ENCODE assay signal across 15 cellular contexts in the genomic region with DNA sequence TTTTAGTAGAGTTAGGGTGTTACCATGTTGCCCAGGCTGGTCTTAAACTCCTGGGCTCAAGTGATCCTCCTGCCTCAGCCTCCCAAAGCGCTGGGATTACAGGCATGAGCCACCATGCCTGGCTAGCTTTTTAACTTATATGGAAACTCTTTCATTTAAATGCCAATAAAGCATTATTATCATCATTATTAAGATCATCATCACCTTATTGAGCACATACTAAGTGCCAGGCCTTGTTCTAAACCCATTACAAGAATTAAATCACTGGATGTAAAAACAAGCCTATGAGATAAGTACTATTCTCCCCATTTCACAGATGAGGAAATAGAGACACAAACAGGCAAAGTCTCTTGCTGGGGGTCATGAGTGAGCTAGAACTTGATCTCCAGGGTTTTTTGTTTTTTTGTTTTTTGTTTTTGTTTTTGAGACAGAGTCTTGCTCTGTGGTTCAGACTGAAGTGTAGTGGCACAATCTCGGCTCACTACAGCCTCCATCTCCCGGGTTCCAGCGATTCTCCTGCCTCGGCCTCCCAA. TPM values are rescaled to one million over a fixed set of nuclear protein-coding genes. Genes with fewer than 3 reads are reported as not detected.
A peak's percentile ranks its signal among the peaks of the same experiment; 100 is the strongest.
DNase-seq lines count a peak whose midpoint lies in the region; ATAC-seq, FAIRE-seq and TF ChIP-seq lines count a peak whose summit lies in the region.
"Had no signal": no experiment of that assay in that cellular context is flagged by ENCODE, and none has a peak within 500 bp of the region (broad histone marks: within the 10 kb centered on the region; RNA-seq: fewer than 3 reads in every experiment).

No MANE protein-coding gene starts in this region.

- H3K4me1 ChIP-seq in HepG2 (ENCODE audit: insufficient read depth, low read length) = peaks cover 60% of the 10 kb centered on the region
- H3K4me1 ChIP-seq in transverse colon = peaks cover 0 to 4% (median 0%) of the 10 kb centered on the region in 4 donors

- peaks cover 63% of the 10 kb centered on the region for H3K4me1 Mint-ChIP-seq in activated naive CD4-positive, alpha-beta T cell treated with anti-CD3 and anti-CD28 coated beads for 36 hours (ENCODE audit: low read depth)
- peaks cover 61 to 71% (median 68%) of the 10 kb centered on the region in 3 donors for H3K4me1 Mint-ChIP-seq in T-cell
- H3K4me1 Mint-ChIP-seq: endodermal cell had no signal

- no peaks in the 10 kb centered on the region for H3K27me3 Mint-ChIP-seq in activated naive CD4-positive, alpha-beta T cell treated with anti-CD3 and anti-CD28 coated beads for 36 hours (ENCODE audit: low read depth)
- no peaks in the 10 kb centered on the region for H3K27me3 Mint-ChIP-seq in T-cell

- no peak for ATAC-seq in T-cell (replicated peaks in 1 of 4)
- ATAC-seq in HepG2 = no peak
- ATAC-seq in GM19395 (IDR thresholded peaks at IDR 0.05; ENCODE audit: unreplicated experiment) = no peak

- no peak overlapping the region for H3K9ac ChIP-seq in HepG2 (ENCODE audit: insufficient read depth, low read depth, low read length)

- in situ Hi-C loops in HepG2 (cut with HindIII; ENCODE audit: extremely low pct_ligation_motif_present, low pct_unique_long_range_greater_than_20kb) = no loop called here
- in situ Hi-C loops in transverse colon (cut with MboI; ENCODE audit: low pct_ligation_motif_present in 1 of 4, low pct_unique_long_range_greater_than_20kb in 1 of 4, low sequenced_read_pairs in 3 of 4) = loop anchor here in 3 of 4 donors (10.0 to 25.0 kb wide), 2 partner anchors 203 to 210 kb away; a partner anchor contains a TSS
- in situ Hi-C loops in GM13977 (cut with MboI; ENCODE audit: low pct_unique_long_range_greater_than_20kb, low sequenced_read_pairs, unreplicated experiment) = loop anchor here (10.0 kb wide), 1 partner anchor 210 kb away; a partner anchor contains a TSS

- intact Hi-C loops in activated naive CD4-positive, alpha-beta T cell treated with anti-CD3 and anti-CD28 coated beads for 36 hours (cut with micrococcal nuclease) = no loop called here
- intact Hi-C loops in HepG2 (cut with micrococcal nuclease; ENCODE audit: unreplicated experiment) = no loop called here
- intact Hi-C loops in transverse colon (cut with DNase I; ENCODE audit: low total_unique reads) = no loop called here

- no peak for TF ChIP-seq RAD21 in HepG2 (CRISPR knock-in tag; IDR thresholded peaks at IDR 0.05)

- TF ChIP-seq CTCF in HepG2 (CRISPR knock-in tag; IDR thresholded peaks at IDR 0.05) (no peak), transverse colon (IDR thresholded peaks at IDR 0.05) (no peak), GM13977 (IDR thresholded peaks at IDR 0.05; ENCODE audit: extremely low read depth, insufficient read depth, missing control alignments) (no peak)

- H3K36me3 Mint-ChIP-seq in activated naive CD4-positive, alpha-beta T cell treated with anti-CD3 and anti-CD28 coated beads for 36 hours (ENCODE audit: low read depth) = peaks cover 24% of the 10 kb centered on the region
- H3K36me3 Mint-ChIP-seq in T-cell = peaks cover 18% of the 10 kb centered on the region

- TF ChIP-seq POLR2A in HepG2 (IDR thresholded peaks at IDR 0.05; ENCODE audit: insufficient read depth in 1 of 2, low read depth in 2 of 2, low read length in 2 of 2) (no peak), transverse colon (IDR thresholded peaks at IDR 0.05) (no peak)

- H3K36me3 ChIP-seq in HepG2 (replicated peaks in 1 of 2; ENCODE audit: control insufficient read depth in 1 of 2, insufficient read depth in 2 of 2, low read length in 2 of 2) (no peaks in the 10 kb centered on the region), transverse colon (no peaks in the 10 kb centered on the region)

- H3K4me2 ChIP-seq in HepG2 (ENCODE audit: low read depth, low read length) = no peak overlapping the region

- TF ChIP-seq EP300 in HepG2 (IDR thresholded peaks at IDR 0.05; ENCODE audit: low read depth in 2 of 2, low read length in 2 of 2) (no peak), HepG2 (CRISPR knock-in tag; IDR thresholded peaks at IDR 0.05; ENCODE audit: borderline replicate concordance) (no peak), transverse colon (IDR thresholded peaks at IDR 0.05; ENCODE audit: low read depth) (no peak)

- CTCF ChIA-PET in activated naive CD4-positive, alpha-beta T cell treated with anti-CD3 and anti-CD28 coated beads for 36 hours (lab: Charles Lee) = interaction anchor here (0.6 to 3.1 kb wide), 5 partner anchors 62 to 491 kb away, joined by 3 to 12 read pairs (median 3); a partner anchor contains a TSS
- CTCF ChIA-PET in T-cell (lab: Charles Lee) = no interaction called here
- CTCF ChIA-PET in HepG2 (lab: Yijun Ruan, JAX; ENCODE audit: low intra/inter-chr PET ratio, low total read pairs) = no interaction called here

- BruUV-seq in HepG2 (replicated peaks; lab: Mats Ljungman, UMichigan) = no TSS peak

- WGBS in HepG2 (ENCODE audit: low lambda C conversion rate) = 61% methylated on average over 5 of the region's 5 CpGs
- WGBS in transverse colon (ENCODE audit: low coverage in 1 of 2), 2 donors = 95 to 97% methylated on average over 5 of the region's 5 CpGs

- H3K4me3 ChIP-seq in HepG2 (replicated peaks in 1 of 3; ENCODE audit: insufficient read depth in 1 of 3, low read depth in 2 of 3, low read length in 3 of 3) (no peak overlapping the region), transverse colon (peak overlapping the region in 3 of 4 donors; percentile 23 to 52 (median 29))

- no peaks in the 10 kb centered on the region for H4K20me1 ChIP-seq in HepG2 (ENCODE audit: insufficient read depth, low read length)

- H3K27ac ChIP-seq in HepG2 (ENCODE audit: extremely low read length, insufficient read depth, low read length) (no peak overlapping the region), transverse colon (peak overlapping the region; percentile 74 to 83 (median 79))

- peak overlapping the region; percentile 99 for H3K27ac Mint-ChIP-seq in activated naive CD4-positive, alpha-beta T cell treated with anti-CD3 and anti-CD28 coated beads for 36 hours
- H3K27ac Mint-ChIP-seq in T-cell = peak overlapping the region; percentile 99
- H3K27ac Mint-ChIP-seq: endodermal cell, nephron progenitor cell had no signal

- H3K9me3 ChIP-seq in HepG2 (ENCODE audit: low read length) (no peaks in the 10 kb centered on the region), transverse colon (no peaks in the 10 kb centered on the region)

- peak overlapping the region; percentile 95 for H3K4me3 Mint-ChIP-seq in activated naive CD4-positive, alpha-beta T cell treated with anti-CD3 and anti-CD28 coated beads for 36 hours
- peak overlapping the region; percentile 96 to 99 (median 97) for H3K4me3 Mint-ChIP-seq in T-cell
- H3K4me3 Mint-ChIP-seq: endodermal cell, nephron progenitor cell had no signal

- no peak overlapping the region for H2AFZ ChIP-seq in HepG2 (ENCODE audit: low read length)

- H3K79me2 ChIP-seq in HepG2 (ENCODE audit: insufficient read depth, low read length) = no peaks in the 10 kb centered on the region

- FAIRE-seq in HepG2 (lab: Jason Lieb, UNC) = no peak

- POLR2A ChIA-PET in T-cell (lab: Charles Lee) = no interaction called here
- POLR2A ChIA-PET in HepG2 (lab: Yijun Ruan, JAX) = no interaction called here

- no peak for DNase-seq in activated naive CD4-positive, alpha-beta T cell treated with anti-CD3 and anti-CD28 coated beads for 36 hours
- no peak for DNase-seq in activated naive CD4-positive, alpha-beta T cell (lab: John Stamatoyannopoulos, UW)
- DNase-seq in T-cell = no peak
- DNase-seq in HepG2 (ENCODE audit: low spot score) = no peak
- DNase-seq in transverse colon = no peak
- no peak for DNase-seq in GM13977 (ENCODE audit: low spot score)
- DNase-seq in NCI-H82 (lab: John Stamatoyannopoulos, UW) = no peak
- DNase-seq: EL, endodermal cell, glutamatergic neuron, NCI-H226, nephron progenitor cell had no signal

- H3K9me3 Mint-ChIP-seq in activated naive CD4-positive, alpha-beta T cell treated with anti-CD3 and anti-CD28 coated beads for 36 hours = no peaks in the 10 kb centered on the region
- no peaks in the 10 kb centered on the region for H3K9me3 Mint-ChIP-seq in T-cell
- H3K9me3 Mint-ChIP-seq: endodermal cell, nephron progenitor cell had no signal

- no peaks in the 10 kb centered on the region for H3K27me3 ChIP-seq in HepG2 (ENCODE audit: control insufficient read depth in 1 of 2, insufficient read depth in 2 of 2, low read length in 2 of 2)
- no peaks in the 10 kb centered on the region for H3K27me3 ChIP-seq in transverse colon

RNA-seq across cellular contexts. Expression of a gene that starts 1.3 kb away (rescaled TPM):
- 100 to 1,000 TPM; 331 to 332 TPM for total RNA-seq in activated naive CD4-positive, alpha-beta T cell treated with anti-CD3 and anti-CD28 coated beads for 36 hours
- 100 to 1,000 TPM; 337 to 427 (median 397) TPM for total RNA-seq in T-cell
- 1.1 TPM in 1 of 2 replicates, not detected in the other for total RNA-seq in HepG2 (2016; rRNA removed; fragmentation: Illumina TruSeq; extraction: Trizol)
- total RNA-seq in HepG2 (2016; cell fraction: cytosol; rRNA removed; fragmentation: Illumina TruSeq; extraction: Trizol; ENCODE audit: low read depth) = 0.88 TPM in 1 of 2 replicates, not detected in the other
- total RNA-seq in HepG2 (2016; cell fraction: insoluble cytoplasmic fraction; rRNA removed; fragmentation: Illumina TruSeq; extraction: Trizol) = 0.35 and 1.1 TPM in 2 replicates
- 0.46 TPM in 1 of 2 replicates, not detected in the other for total RNA-seq in HepG2 (2016; cell fraction: membrane; rRNA removed; fragmentation: Illumina TruSeq; extraction: Trizol)
- not detected in 2 replicates for total RNA-seq in HepG2 (2016; cell fraction: nucleus; rRNA removed; fragmentation: Illumina TruSeq; extraction: Trizol)
- 7.5 and 7.9 TPM in 2 replicates for polyA plus RNA-seq in HepG2 (2011; rRNA removed)
- 5.3 and 8.4 TPM in 2 replicates for polyA plus RNA-seq in HepG2 (2011; cell fraction: cytosol; rRNA removed)
- 2.2 and 3.1 TPM in 2 replicates for polyA plus RNA-seq in HepG2 (2011; cell fraction: nucleus; rRNA removed)
- 10.9 and 18.0 TPM in 2 replicates for polyA plus RNA-seq in HepG2 (2012)
- polyA plus RNA-seq in HepG2 (2016; cell fraction: cytosol; fragmentation: Illumina TruSeq; extraction: Trizol; ENCODE audit: low read depth) = 0.45 TPM in 1 of 2 replicates, not detected in the other
- 1.1 TPM in 1 of 2 replicates, not detected in the other for polyA plus RNA-seq in HepG2 (2016; cell fraction: insoluble cytoplasmic fraction; fragmentation: Illumina TruSeq; extraction: Trizol; ENCODE audit: low read depth)
- polyA plus RNA-seq in HepG2 (2016; cell fraction: membrane; fragmentation: Illumina TruSeq; extraction: Trizol; ENCODE audit: low read depth) = 0.42 TPM in 1 of 2 replicates, not detected in the other
- not detected in 2 replicates for polyA plus RNA-seq in HepG2 (2016; cell fraction: nucleus; fragmentation: Illumina TruSeq; extraction: Trizol; ENCODE audit: insufficient read depth, low read depth)
- polyA minus RNA-seq in HepG2 (2011; rRNA and poly(A)+ RNA removed; ENCODE audit: low replicate concordance) = 1.5 TPM in 1 of 2 replicates, not detected in the other
- polyA minus RNA-seq in HepG2 (2011; cell fraction: cytosol; rRNA and poly(A)+ RNA removed) = not detected in 2 replicates
- polyA minus RNA-seq in HepG2 (2011; cell fraction: nucleus; rRNA and poly(A)+ RNA removed) = not detected in 2 replicates
- 10 to 100 TPM in 2 of 4 donors, 1 to 10 TPM in 1, not detected in 1; 7.6 to 18.7 (median 17.6) TPM for total RNA-seq in transverse colon
- total RNA-seq: endodermal cell had no signal

RNA-seq across cellular contexts. Expression of a gene that starts 7.7 kb away (rescaled TPM):
- total RNA-seq in activated naive CD4-positive, alpha-beta T cell treated with anti-CD3 and anti-CD28 coated beads for 36 hours = 10 to 100 TPM; 33.0 to 35.8 TPM
- total RNA-seq in T-cell (10 to 100 TPM; 59.4 to 72.3 (median 62.0) TPM), HepG2 (2016; rRNA removed; fragmentation: Illumina TruSeq; extraction: Trizol) (26.0 and 29.1 TPM in 2 replicates), transverse colon (100 to 1,000 TPM in 1 of 4 donors, 10 to 100 TPM in 3; 60.7 to 102 (median 77.1) TPM)
- 7.2 and 7.4 TPM in 2 replicates for total RNA-seq in HepG2 (2016; cell fraction: cytosol; rRNA removed; fragmentation: Illumina TruSeq; extraction: Trizol; ENCODE audit: low read depth)
- 25.8 and 26.5 TPM in 2 replicates for total RNA-seq in HepG2 (2016; cell fraction: insoluble cytoplasmic fraction; rRNA removed; fragmentation: Illumina TruSeq; extraction: Trizol)
- 26.3 and 30.4 TPM in 2 replicates for total RNA-seq in HepG2 (2016; cell fraction: membrane; rRNA removed; fragmentation: Illumina TruSeq; extraction: Trizol)
- 21.5 and 28.0 TPM in 2 replicates for total RNA-seq in HepG2 (2016; cell fraction: nucleus; rRNA removed; fragmentation: Illumina TruSeq; extraction: Trizol)
- 31.8 and 37.7 TPM in 2 replicates for polyA plus RNA-seq in HepG2 (2011; rRNA removed)
- 15.3 and 21.3 TPM in 2 replicates for polyA plus RNA-seq in HepG2 (2011; cell fraction: cytosol; rRNA removed)
- 70.1 and 82.6 TPM in 2 replicates for polyA plus RNA-seq in HepG2 (2011; cell fraction: nucleus; rRNA removed)
- polyA plus RNA-seq in HepG2 (2012) = 35.6 and 45.7 TPM in 2 replicates
- 7.6 and 8.0 TPM in 2 replicates for polyA plus RNA-seq in HepG2 (2016; cell fraction: cytosol; fragmentation: Illumina TruSeq; extraction: Trizol; ENCODE audit: low read depth)
- polyA plus RNA-seq in HepG2 (2016; cell fraction: insoluble cytoplasmic fraction; fragmentation: Illumina TruSeq; extraction: Trizol; ENCODE audit: low read depth) = 33.5 and 49.3 TPM in 2 replicates
- polyA plus RNA-seq in HepG2 (2016; cell fraction: membrane; fragmentation: Illumina TruSeq; extraction: Trizol; ENCODE audit: low read depth) = 31.4 and 33.2 TPM in 2 replicates
- 81.0 and 81.2 TPM in 2 replicates for polyA plus RNA-seq in HepG2 (2016; cell fraction: nucleus; fragmentation: Illumina TruSeq; extraction: Trizol; ENCODE audit: insufficient read depth, low read depth)
- polyA minus RNA-seq in HepG2 (2011; rRNA and poly(A)+ RNA removed; ENCODE audit: low replicate concordance) = 63.3 and 83.3 TPM in 2 replicates
- 21.3 and 24.8 TPM in 2 replicates for polyA minus RNA-seq in HepG2 (2011; cell fraction: cytosol; rRNA and poly(A)+ RNA removed)
- 25.0 and 25.6 TPM in 2 replicates for polyA minus RNA-seq in HepG2 (2011; cell fraction: nucleus; rRNA and poly(A)+ RNA removed)

RNA-seq across cellular contexts. Expression of a gene that starts 13.8 kb away (rescaled TPM):
- 1 to 10 TPM; 5.0 to 5.3 TPM for total RNA-seq in activated naive CD4-positive, alpha-beta T cell treated with anti-CD3 and anti-CD28 coated beads for 36 hours
- total RNA-seq in T-cell (10 to 100 TPM in 2 of 5 donors, 1 to 10 TPM in 3; 3.5 to 10.9 (median 8.7) TPM), HepG2 (2016; rRNA removed; fragmentation: Illumina TruSeq; extraction: Trizol) (0.04 TPM in 1 of 2 replicates, not detected in the other), transverse colon (under 1 TPM in 2 of 4 donors, not detected in 2; 0.14 to 0.64 TPM)
- 0.09 TPM in 1 of 2 replicates, not detected in the other for total RNA-seq in HepG2 (2016; cell fraction: cytosol; rRNA removed; fragmentation: Illumina TruSeq; extraction: Trizol; ENCODE audit: low read depth)
- 0.06 TPM in 1 of 2 replicates, not detected in the other for total RNA-seq in HepG2 (2016; cell fraction: insoluble cytoplasmic fraction; rRNA removed; fragmentation: Illumina TruSeq; extraction: Trizol)
- 0.06 TPM in 1 of 2 replicates, not detected in the other for total RNA-seq in HepG2 (2016; cell fraction: membrane; rRNA removed; fragmentation: Illumina TruSeq; extraction: Trizol)
- total RNA-seq in HepG2 (2016; cell fraction: nucleus; rRNA removed; fragmentation: Illumina TruSeq; extraction: Trizol) = 0.19 TPM in 1 of 2 replicates, not detected in the other
- polyA plus RNA-seq in HepG2 (2011; rRNA removed) = 0.07 TPM in 1 of 2 replicates, not detected in the other
- polyA plus RNA-seq in HepG2 (2011; cell fraction: cytosol; rRNA removed) = 0.04 and 0.05 TPM in 2 replicates
- 0.16 and 0.17 TPM in 2 replicates for polyA plus RNA-seq in HepG2 (2011; cell fraction: nucleus; rRNA removed)
- 0.36 and 0.39 TPM in 2 replicates for polyA plus RNA-seq in HepG2 (2012)
- polyA plus RNA-seq in HepG2 (2016; cell fraction: cytosol; fragmentation: Illumina TruSeq; extraction: Trizol; ENCODE audit: low read depth) = 0.06 TPM in 1 of 2 replicates, not detected in the other
- polyA plus RNA-seq in HepG2 (2016; cell fraction: insoluble cytoplasmic fraction; fragmentation: Illumina TruSeq; extraction: Trizol; ENCODE audit: low read depth) = 0.13 and 0.19 TPM in 2 replicates
- polyA plus RNA-seq in HepG2 (2016; cell fraction: membrane; fragmentation: Illumina TruSeq; extraction: Trizol; ENCODE audit: low read depth) = 0.09 and 0.15 TPM in 2 replicates
- 0.15 and 0.52 TPM in 2 replicates for polyA plus RNA-seq in HepG2 (2016; cell fraction: nucleus; fragmentation: Illumina TruSeq; extraction: Trizol; ENCODE audit: insufficient read depth, low read depth)
- 0.10 TPM in 1 of 2 replicates, not detected in the other for polyA minus RNA-seq in HepG2 (2011; rRNA and poly(A)+ RNA removed; ENCODE audit: low replicate concordance)
- not detected in 2 replicates for polyA minus RNA-seq in HepG2 (2011; cell fraction: cytosol; rRNA and poly(A)+ RNA removed)
- polyA minus RNA-seq in HepG2 (2011; cell fraction: nucleus; rRNA and poly(A)+ RNA removed) = 0.25 TPM in 1 of 2 replicates, not detected in the other

RNA-seq across cellular contexts. Expression of a gene that starts 38.3 kb away (rescaled TPM):
- 1 to 10 TPM in 1 of 2 experiments, under 1 TPM in 1; 0.91 to 1.0 TPM for total RNA-seq in activated naive CD4-positive, alpha-beta T cell treated with anti-CD3 and anti-CD28 coated beads for 36 hours
- under 1 TPM in 1 of 5 donors, not detected in 4; 0.49 TPM for total RNA-seq in T-cell
- total RNA-seq in HepG2 (2016; rRNA removed; fragmentation: Illumina TruSeq; extraction: Trizol) = not detected in 2 replicates
- not detected in 2 replicates for total RNA-seq in HepG2 (2016; cell fraction: cytosol; rRNA removed; fragmentation: Illumina TruSeq; extraction: Trizol; ENCODE audit: low read depth)
- total RNA-seq in HepG2 (2016; cell fraction: insoluble cytoplasmic fraction; rRNA removed; fragmentation: Illumina TruSeq; extraction: Trizol) = not detected in 2 replicates
- total RNA-seq in HepG2 (2016; cell fraction: membrane; rRNA removed; fragmentation: Illumina TruSeq; extraction: Trizol) = not detected in 2 replicates
- total RNA-seq in HepG2 (2016; cell fraction: nucleus; rRNA removed; fragmentation: Illumina TruSeq; extraction: Trizol) = not detected in 2 replicates
- polyA plus RNA-seq in HepG2 (2011; rRNA removed) = not detected in 2 replicates
- polyA plus RNA-seq in HepG2 (2011; cell fraction: cytosol; rRNA removed) = not detected in 2 replicates
- polyA plus RNA-seq in HepG2 (2011; cell fraction: nucleus; rRNA removed) = not detected in 2 replicates
- not detected in 2 replicates for polyA plus RNA-seq in HepG2 (2012)
- polyA plus RNA-seq in HepG2 (2016; cell fraction: cytosol; fragmentation: Illumina TruSeq; extraction: Trizol; ENCODE audit: low read depth) = not detected in 2 replicates
- not detected in 2 replicates for polyA plus RNA-seq in HepG2 (2016; cell fraction: insoluble cytoplasmic fraction; fragmentation: Illumina TruSeq; extraction: Trizol; ENCODE audit: low read depth)
- polyA plus RNA-seq in HepG2 (2016; cell fraction: membrane; fragmentation: Illumina TruSeq; extraction: Trizol; ENCODE audit: low read depth) = not detected in 2 replicates
- not detected in 2 replicates for polyA plus RNA-seq in HepG2 (2016; cell fraction: nucleus; fragmentation: Illumina TruSeq; extraction: Trizol; ENCODE audit: insufficient read depth, low read depth)
- polyA minus RNA-seq in HepG2 (2011; rRNA and poly(A)+ RNA removed; ENCODE audit: low replicate concordance) = not detected in 2 replicates
- polyA minus RNA-seq in HepG2 (2011; cell fraction: cytosol; rRNA and poly(A)+ RNA removed) = not detected in 2 replicates
- not detected in 2 replicates for polyA minus RNA-seq in HepG2 (2011; cell fraction: nucleus; rRNA and poly(A)+ RNA removed)
- not detected for total RNA-seq in transverse colon
- total RNA-seq: endodermal cell, H4, skeletal muscle tissue had no signal

RNA-seq across cellular contexts. Expression of a gene that starts 56.4 kb away (rescaled TPM):
- total RNA-seq in activated naive CD4-positive, alpha-beta T cell treated with anti-CD3 and anti-CD28 coated beads for 36 hours = 10 to 100 TPM; 31.9 to 34.9 TPM
- total RNA-seq in T-cell = 10 to 100 TPM; 43.0 to 96.1 (median 45.9) TPM
- 30.2 and 31.0 TPM in 2 replicates for total RNA-seq in HepG2 (2016; rRNA removed; fragmentation: Illumina TruSeq; extraction: Trizol)
- total RNA-seq in HepG2 (2016; cell fraction: cytosol; rRNA removed; fragmentation: Illumina TruSeq; extraction: Trizol; ENCODE audit: low read depth) = 4.3 and 4.6 TPM in 2 replicates
- total RNA-seq in HepG2 (2016; cell fraction: insoluble cytoplasmic fraction; rRNA removed; fragmentation: Illumina TruSeq; extraction: Trizol) = 25.2 and 33.6 TPM in 2 replicates
- 7.2 and 8.9 TPM in 2 replicates for total RNA-seq in HepG2 (2016; cell fraction: membrane; rRNA removed; fragmentation: Illumina TruSeq; extraction: Trizol)
- total RNA-seq in HepG2 (2016; cell fraction: nucleus; rRNA removed; fragmentation: Illumina TruSeq; extraction: Trizol) = 17.1 and 20.6 TPM in 2 replicates
- 30.3 and 31.1 TPM in 2 replicates for polyA plus RNA-seq in HepG2 (2011; rRNA removed)
- polyA plus RNA-seq in HepG2 (2011; cell fraction: cytosol; rRNA removed) = 23.2 and 28.5 TPM in 2 replicates
- 46.4 and 51.2 TPM in 2 replicates for polyA plus RNA-seq in HepG2 (2011; cell fraction: nucleus; rRNA removed)
- 31.0 and 32.0 TPM in 2 replicates for polyA plus RNA-seq in HepG2 (2012)
- polyA plus RNA-seq in HepG2 (2016; cell fraction: cytosol; fragmentation: Illumina TruSeq; extraction: Trizol; ENCODE audit: low read depth) = 4.2 and 4.5 TPM in 2 replicates
- polyA plus RNA-seq in HepG2 (2016; cell fraction: insoluble cytoplasmic fraction; fragmentation: Illumina TruSeq; extraction: Trizol; ENCODE audit: low read depth) = 45.7 and 53.2 TPM in 2 replicates
- polyA plus RNA-seq in HepG2 (2016; cell fraction: membrane; fragmentation: Illumina TruSeq; extraction: Trizol; ENCODE audit: low read depth) = 7.1 and 7.8 TPM in 2 replicates
- polyA plus RNA-seq in HepG2 (2016; cell fraction: nucleus; fragmentation: Illumina TruSeq; extraction: Trizol; ENCODE audit: insufficient read depth, low read depth) = 51.5 and 52.7 TPM in 2 replicates
- 32.5 and 51.4 TPM in 2 replicates for polyA minus RNA-seq in HepG2 (2011; rRNA and poly(A)+ RNA removed; ENCODE audit: low replicate concordance)
- polyA minus RNA-seq in HepG2 (2011; cell fraction: cytosol; rRNA and poly(A)+ RNA removed) = 17.1 and 19.9 TPM in 2 replicates
- polyA minus RNA-seq in HepG2 (2011; cell fraction: nucleus; rRNA and poly(A)+ RNA removed) = 30.1 and 33.9 TPM in 2 replicates
- total RNA-seq in transverse colon = 10 to 100 TPM; 37.8 to 71.2 (median 43.0) TPM

Comparison
In these comparisons a context has a peak if more than half of its experiments do, and no peak if none do; other contexts are left out.
1. H3K4me3 ChIP-seq: peak in transverse colon (3 of 4); none in HepG2 (0 of 3).
2. RNA of a gene that starts 1.3 kb away (total RNA-seq): 337 to 427 TPM in T-cell and 331 to 332 TPM in activated naive CD4-positive, alpha-beta T cell treated with anti-CD3 and anti-CD28 coated beads for 36 hours; 7.6 to 18.7 TPM in transverse colon and 0.35 to 1.1 TPM in HepG2; every median in the first group is over 10 times any median in the second.